Comparison of ENCODE assay signal across 9 cellular contexts in genomic region chr18:58231930-58232329, GRCh38.
DNase-seq lines count a peak whose midpoint lies in the region; ATAC-seq and TF ChIP-seq lines count a peak whose summit lies in the region.
"Had no signal": no experiment of that assay in that cellular context is flagged by ENCODE, and none has a peak within 500 bp of the region (broad histone marks: within the 10 kb centered on the region; RNA-seq: fewer than 3 reads in every experiment).

No MANE protein-coding gene starts in this region.

- peak overlapping the region; percentile 17; the same call in 1 of the 2 replicates for H3K27ac ChIP-seq in Panc1 (ENCODE audit: low read length)
- H3K27ac ChIP-seq in gastroesophageal sphincter = peak overlapping the region in 1 of 4 donors; percentile 42

- H3K4me3 ChIP-seq in Panc1 (ENCODE audit: low read depth in 2 of 2, low read length in 2 of 2) = no peak overlapping the region
- no peak overlapping the region for H3K4me3 ChIP-seq in gastroesophageal sphincter

- ATAC-seq in Panc1 (no peak), gastroesophageal sphincter (peak; percentile 55), HG03565 (IDR thresholded peaks at IDR 0.05; ENCODE audit: unreplicated experiment) (no peak)
- ATAC-seq in stimulated activated memory B cell treated with anti-CD40 and anti-IgM and Interleukin-4, amounts not matched to agents 10 μg/mL and 1 μg/mL and 100 μg/mL, for 72 hours = no peak
- ATAC-seq: activated CD8-positive, alpha-beta T cell treated with anti-CD3 and anti-CD28 coated beads, Interleukin-2, amount 10 ng/mL, durations not matched to agents 7 days and 5 days had no signal

- peaks cover 3% of the 10 kb centered on the region for H3K9me3 Mint-ChIP-seq in stimulated activated memory B cell treated with anti-CD40 and anti-IgM and Interleukin-4, amounts not matched to agents 10 μg/mL and 1 μg/mL and 100 μg/mL, for 72 hours

- POLR2A ChIA-PET in Panc1 (lab: Charles Lee) = no interaction called here

- H3K4me3 Mint-ChIP-seq in stimulated activated memory B cell treated with anti-CD40 and anti-IgM and Interleukin-4, amounts not matched to agents 10 μg/mL and 1 μg/mL and 100 μg/mL, for 72 hours = no peak overlapping the region
- H3K4me3 Mint-ChIP-seq: activated CD8-positive, alpha-beta T cell treated with anti-CD3 and anti-CD28 coated beads, Interleukin-2, amount 10 ng/mL, durations not matched to agents 7 days and 5 days had no signal

- WGBS in gastroesophageal sphincter (ENCODE audit: low coverage in 1 of 2), 2 donors = 67 to 93% methylated on average over 1 to 2 of the region's 2 CpGs

- in situ Hi-C loops in Panc1 (cut with HindIII; ENCODE audit: low pct_unique_long_range_greater_than_20kb, low sequenced_read_pairs) = no loop called here
- in situ Hi-C loops in GM13976 (cut with MboI; ENCODE audit: low sequenced_read_pairs, unreplicated experiment) = no loop called here

- peaks cover 47% of the 10 kb centered on the region for H3K4me1 Mint-ChIP-seq in stimulated activated memory B cell treated with anti-CD40 and anti-IgM and Interleukin-4, amounts not matched to agents 10 μg/mL and 1 μg/mL and 100 μg/mL, for 72 hours

- peak overlapping the region; percentile 86 for H3K27ac Mint-ChIP-seq in stimulated activated memory B cell treated with anti-CD40 and anti-IgM and Interleukin-4, amounts not matched to agents 10 μg/mL and 1 μg/mL and 100 μg/mL, for 72 hours
- H3K27ac Mint-ChIP-seq: activated CD8-positive, alpha-beta T cell treated with anti-CD3 and anti-CD28 coated beads, Interleukin-2, amount 10 ng/mL, durations not matched to agents 7 days and 5 days had no signal

- TF ChIP-seq CTCF in Panc1 (IDR thresholded peaks at IDR 0.05) (peak; percentile 57), gastroesophageal sphincter (IDR thresholded peaks at IDR 0.05) (peak; percentile 14 to 46 (median 32)), GM13976 (IDR thresholded peaks at IDR 0.05; ENCODE audit: borderline replicate concordance, control extremely low read depth, extremely low read depth, insufficient read depth, missing control alignments) (no peak)

- H3K36me3 ChIP-seq in Panc1 (ENCODE audit: control insufficient read depth, insufficient read depth, low read length) (no peaks in the 10 kb centered on the region), gastroesophageal sphincter (no peaks in the 10 kb centered on the region)

- no peak for TF ChIP-seq POLR2A in gastroesophageal sphincter (IDR thresholded peaks at IDR 0.05)

- peaks cover 20% of the 10 kb centered on the region for H3K36me3 Mint-ChIP-seq in stimulated activated memory B cell treated with anti-CD40 and anti-IgM and Interleukin-4, amounts not matched to agents 10 μg/mL and 1 μg/mL and 100 μg/mL, for 72 hours

- CTCF ChIA-PET in Panc1 (lab: Charles Lee) = interaction anchor here (0.5 kb wide), 1 partner anchor 606 kb away, joined by 3 read pairs; no protein-coding TSS in a partner anchor

- H3K27me3 Mint-ChIP-seq in stimulated activated memory B cell treated with anti-CD40 and anti-IgM and Interleukin-4, amounts not matched to agents 10 μg/mL and 1 μg/mL and 100 μg/mL, for 72 hours = no peaks in the 10 kb centered on the region

- TF ChIP-seq EP300 in gastroesophageal sphincter (IDR thresholded peaks at IDR 0.05) = no peak

- H3K4me1 ChIP-seq in Panc1 (ENCODE audit: control insufficient read depth, insufficient read depth, low read length) (peaks cover 53% of the 10 kb centered on the region), gastroesophageal sphincter (peaks cover 0 to 18% (median 0%) of the 10 kb centered on the region in 3 donors)

- peak; percentile 37 for DNase-seq in NCI-H748 (lab: John Stamatoyannopoulos, UW; ENCODE audit: unreplicated experiment)
- DNase-seq in NCI-H748 treated with DMSO at 0.1 percent for 48 hours (lab: John Stamatoyannopoulos, UW) = no peak
- no peak for DNase-seq in Panc1 (ENCODE audit: low read depth, low spot score)
- no peak for DNase-seq in putamen (ENCODE audit: low spot score)
- no peak for DNase-seq in GM13976 (ENCODE audit: low spot score)
- DNase-seq: activated CD8-positive, alpha-beta T cell treated with anti-CD3 and anti-CD28 coated beads, Interleukin-2, amount 10 ng/mL, durations not matched to agents 7 days and 5 days had no signal

- no TSS peak for BruUV-seq in Panc1 (replicated peaks; lab: Mats Ljungman, UMichigan)

- H3K9me3 ChIP-seq in Panc1 (ENCODE audit: control insufficient read depth, insufficient read depth, low read depth, low read length) (no peaks in the 10 kb centered on the region), gastroesophageal sphincter (no peaks in the 10 kb centered on the region)

- no peaks in the 10 kb centered on the region for H3K27me3 ChIP-seq in Panc1 (ENCODE audit: control insufficient read depth, insufficient read depth, low read length)
- H3K27me3 ChIP-seq in gastroesophageal sphincter = no peaks in the 10 kb centered on the region

- intact Hi-C loops in Panc1 (cut with micrococcal nuclease; ENCODE audit: unreplicated experiment) = no loop called here
